In genomic region chr3:18070944-18071343, GRCh38 we compare ENCODE assay signal across 10 cellular contexts.
"Had no signal": no experiment of that assay in that cellular context is flagged by ENCODE, and none has a peak within 500 bp of the region (broad histone marks: within the 10 kb centered on the region; RNA-seq: fewer than 3 reads in every experiment).

No MANE protein-coding gene starts in this region.

- H3K36me3 Mint-ChIP-seq: IgD-negative memory B cell had no signal

- FAIRE-seq: HepG2, HTR-8/SVneo, K562 had no signal

- ATAC-seq: HepG2, K562 had no signal

- H3K27ac Mint-ChIP-seq: IgD-negative memory B cell had no signal

- DNase-seq: IMR-90, Karpas-422, KBM-7, KG1 had no signal

- H3K4me1 Mint-ChIP-seq: IgD-negative memory B cell had no signal

- H3K9me3 Mint-ChIP-seq: IgD-negative memory B cell had no signal

- H3K4me3 ChIP-seq: K562 had no signal

- H3K9ac ChIP-seq: KMS-11 had no signal

- H3K27ac ChIP-seq: HL-60, KMS-11 had no signal

- H3K4me2 ChIP-seq: KMS-11 had no signal

- H3K27me3 Mint-ChIP-seq: IgD-negative memory B cell had no signal

- H3K4me3 Mint-ChIP-seq: IgD-negative memory B cell had no signal
